In the genomic region with DNA sequence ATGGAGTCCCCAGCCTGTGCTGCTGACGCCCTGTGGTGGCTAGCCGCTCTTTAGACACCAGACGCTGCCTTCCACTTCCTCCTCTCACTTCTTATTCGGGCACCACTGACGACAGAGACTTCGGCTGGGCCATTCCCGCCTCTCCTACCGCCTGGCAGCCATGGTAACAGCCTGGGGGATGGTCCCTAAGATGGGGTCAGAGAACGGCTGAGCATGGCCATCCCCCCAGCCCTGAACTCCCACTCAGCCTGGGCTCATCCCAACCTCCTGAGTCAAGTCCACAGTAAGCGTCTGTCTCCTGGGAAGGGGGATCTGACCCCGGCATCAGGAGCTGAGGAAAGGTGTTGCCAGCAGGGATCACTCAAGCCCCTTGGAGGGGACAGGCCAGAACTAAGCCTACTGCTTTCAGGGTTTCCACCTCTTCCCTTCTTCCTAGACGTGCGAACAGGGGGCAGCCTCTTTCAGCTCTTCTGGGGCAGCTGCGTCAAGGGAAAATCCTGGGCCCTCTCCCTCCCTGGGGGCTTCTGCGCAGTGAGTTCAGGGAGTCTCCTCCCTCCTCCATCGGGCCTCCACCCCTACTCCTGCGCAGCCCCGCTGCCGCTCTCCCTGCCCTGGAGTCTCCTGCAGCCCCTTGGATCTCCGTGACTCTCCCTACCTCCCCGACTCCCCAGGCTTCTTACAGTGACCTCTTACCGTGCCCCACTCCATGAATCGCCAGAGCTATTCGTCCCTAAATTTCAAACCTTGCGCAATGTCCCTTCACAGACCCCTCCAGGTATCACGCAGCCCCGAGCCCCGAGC, we compare ENCODE assay signal across 8 cellular contexts. TPM values are rescaled to one million over a fixed set of nuclear protein-coding genes. Genes with fewer than 3 reads are reported as not detected.
DNase-seq lines count a peak whose midpoint lies in the region; TF ChIP-seq lines count a peak whose summit lies in the region.

No MANE protein-coding gene starts in this region.

- H3K9me3 ChIP-seq in HAP-1 (no peaks in the 10 kb centered on the region), MG63 (no peaks in the 10 kb centered on the region)

- H3K36me3 ChIP-seq in HAP-1 (replicated peaks) (no peaks in the 10 kb centered on the region; the same call in none of the 2 replicates), MG63 (no peaks in the 10 kb centered on the region)

- H3K36me3 Mint-ChIP-seq in dendritic cell treated with granulocyte-macrophage colony-stimulating factor and Interleukin-4, amounts not matched to agents 40 ng/mL and 50 ng/mL, for 4 days (ENCODE audit: low read depth), result peaks cover 6% of the 10 kb centered on the region

- peaks cover 7% of the 10 kb centered on the region for H3K4me1 ChIP-seq in HAP-1

- intact Hi-C loops in dendritic cell treated with granulocyte-macrophage colony-stimulating factor and Interleukin-4, amounts not matched to agents 40 ng/mL and 50 ng/mL, for 4 days (cut with micrococcal nuclease), result no loop called here

- peak; percentile 86 for DNase-seq in GM13977 (ENCODE audit: low spot score)
- DNase-seq in HAP-1 (ENCODE audit: low spot score in 2 of 2), result no peak
- peak; percentile 29 for DNase-seq in NCI-H82 treated with DMSO at 0.1 percent for 48 hours (lab: John Stamatoyannopoulos, UW; ENCODE audit: unreplicated experiment)
- DNase-seq in middle frontal gyrus (ENCODE audit: extremely low spot score, low spot score), result peak; percentile 62
- DNase-seq in NCI-H1048 (lab: John Stamatoyannopoulos, UW), result no peak
- DNase-seq in NCI-H1694 (lab: John Stamatoyannopoulos, UW), result no peak
- DNase-seq in MG63, result no peak

- peak overlapping the region; percentile 84 for H3K27ac Mint-ChIP-seq in dendritic cell treated with granulocyte-macrophage colony-stimulating factor and Interleukin-4, amounts not matched to agents 40 ng/mL and 50 ng/mL, for 4 days

- peaks cover 54% of the 10 kb centered on the region for H3K27me3 Mint-ChIP-seq in dendritic cell treated with granulocyte-macrophage colony-stimulating factor and Interleukin-4, amounts not matched to agents 40 ng/mL and 50 ng/mL, for 4 days

- in situ Hi-C loops in GM13977 (cut with MboI; ENCODE audit: low pct_unique_long_range_greater_than_20kb, low sequenced_read_pairs, unreplicated experiment), result no loop called here
- in situ Hi-C loops in HAP-1 (cut with MboI; ENCODE audit: low sequenced_read_pairs), result no loop called here

- H3K4me3 ChIP-seq in HAP-1, result peak overlapping the region; percentile 54
- H3K4me3 ChIP-seq in MG63, result no peak overlapping the region; the same call in 1 of the 2 replicates

- peak overlapping the region; percentile 67 for H3K4me3 Mint-ChIP-seq in dendritic cell treated with granulocyte-macrophage colony-stimulating factor and Interleukin-4, amounts not matched to agents 40 ng/mL and 50 ng/mL, for 4 days

- no peak for TF ChIP-seq CTCF in GM13977 (IDR thresholded peaks at IDR 0.05; ENCODE audit: extremely low read depth, insufficient read depth, missing control alignments)

- H3K9me3 Mint-ChIP-seq in dendritic cell treated with granulocyte-macrophage colony-stimulating factor and Interleukin-4, amounts not matched to agents 40 ng/mL and 50 ng/mL, for 4 days, result no peaks in the 10 kb centered on the region

- H3K4me1 Mint-ChIP-seq in dendritic cell treated with granulocyte-macrophage colony-stimulating factor and Interleukin-4, amounts not matched to agents 40 ng/mL and 50 ng/mL, for 4 days (ENCODE audit: low read depth), result peaks cover 69% of the 10 kb centered on the region

- H3K27me3 ChIP-seq in HAP-1 (ENCODE audit: low read depth), result no peaks in the 10 kb centered on the region
- H3K27me3 ChIP-seq in MG63, result no peaks in the 10 kb centered on the region; the same call in none of the 2 replicates

RNA-seq across cellular contexts. Expression of a gene that starts 0.6 kb away (rescaled TPM):
- 1.4 and 2.0 TPM in 2 replicates for total RNA-seq in MG63 (2014; rRNA removed; shearing (Covaris generic); ENCODE audit: low replicate concordance)

RNA-seq across cellular contexts. Expression of a gene that starts 45.1 kb away (rescaled TPM):
- 4.4 TPM in 1 of 2 replicates, not detected in the other for total RNA-seq in MG63 (2014; rRNA removed; shearing (Covaris generic); ENCODE audit: low replicate concordance)

RNA-seq across cellular contexts. Expression of a gene that starts 54.6 kb away (rescaled TPM):
- 0.57 and 1.9 TPM in 2 replicates for total RNA-seq in MG63 (2014; rRNA removed; shearing (Covaris generic); ENCODE audit: low replicate concordance)

Comparison
In these comparisons a context has a peak if more than half of its experiments do, and no peak if none do; other contexts are left out.
1. DNase-seq: peak in GM13977 (single experiment), NCI-H82 treated with DMSO at 0.1 percent for 48 hours (single experiment) and middle frontal gyrus (single experiment); none in HAP-1 (0 of 2), NCI-H1048 (single experiment), NCI-H1694 (single experiment) and MG63 (single experiment).